In genomic region chr1:39491146-39491921, GRCh38 we compare ENCODE assay signal across 8 cellular contexts. TPM values are rescaled to one million over a fixed set of nuclear protein-coding genes. Genes with fewer than 3 reads are reported as not detected.
DNase-seq lines count a peak whose midpoint lies in the region; ATAC-seq, FAIRE-seq and TF ChIP-seq lines count a peak whose summit lies in the region.

Gene BMP8A, plus strand, starts transcription at chr1:39491636. Its CDS starts 356 bp downstream, at chr1:39491992.

- H3K27me3 ChIP-seq in BJ (ENCODE audit: control insufficient read depth, insufficient read depth, low read length) (peaks cover 5% of the 10 kb centered on the region), PC-9 (ENCODE audit: insufficient read depth, low read depth) (no peaks in the 10 kb centered on the region), prostate gland (replicated peaks; ENCODE audit: insufficient read depth) (no peaks in the 10 kb centered on the region)

- H3K36me3 ChIP-seq in BJ (ENCODE audit: control insufficient read depth, insufficient read depth, low read length): peaks cover 4% of the 10 kb centered on the region
- H3K36me3 ChIP-seq in PC-9 (ENCODE audit: low read depth): no peaks in the 10 kb centered on the region
- no peaks in the 10 kb centered on the region for H3K36me3 ChIP-seq in prostate gland

- CTCF ChIA-PET in BJ (lab: Yijun Ruan, JAX) (interaction anchor here (0.7 kb wide), 1 partner anchor 10 kb away, joined by 3 read pairs; no protein-coding TSS in a partner anchor), PC-9 (lab: Charles Lee) (no interaction called here)

- BruUV-seq in PC-9 (replicated peaks; lab: Mats Ljungman, UMichigan): no TSS peak

- no peak within 1 kb of the TSS for H3K27ac Mint-ChIP-seq in activated T-helper 1 cell treated with anti-CD3 and anti-CD28 coated beads, Interleukin-12 subunit alpha, Interleukin-12 subunit beta, Interleukin-2, Interleukin-4 antibody, amounts not matched to agents 30 ng/mL and 10 ng/mL and 1 ng/mL, durations not matched to agents 14 hours and 24 hours and 36 hours

- WGBS in prostate gland: 0% methylated on average over 37 of the region's 112 CpGs

- no peak for FAIRE-seq in urothelium cell line (lab: Jason Lieb, UNC)

- peak within 1 kb of the TSS; percentile 60 for H3K4me2 ChIP-seq in PC-9

- H3K4me3 Mint-ChIP-seq in activated T-helper 1 cell treated with anti-CD3 and anti-CD28 coated beads, Interleukin-12 subunit alpha, Interleukin-12 subunit beta, Interleukin-2, Interleukin-4 antibody, amounts not matched to agents 30 ng/mL and 10 ng/mL and 1 ng/mL, durations not matched to agents 14 hours and 24 hours and 36 hours: peak within 1 kb of the TSS; percentile 75

- no peaks in the 10 kb centered on the region for H3K9me2 ChIP-seq in PC-9 (ENCODE audit: insufficient read depth)

- TF ChIP-seq CTCF in BJ (IDR thresholded peaks at IDR 0.05; ENCODE audit: insufficient read depth, low read depth, low read length) (no peak), PC-9 (conservative IDR thresholded peaks at IDR 0.05) (no peak), prostate gland (IDR thresholded peaks at IDR 0.05) (peak in 2 of 4 experiments; percentile 12 to 21)

- peaks cover 11% of the 10 kb centered on the region for H3K4me1 Mint-ChIP-seq in activated T-helper 1 cell treated with anti-CD3 and anti-CD28 coated beads, Interleukin-12 subunit alpha, Interleukin-12 subunit beta, Interleukin-2, Interleukin-4 antibody, amounts not matched to agents 30 ng/mL and 10 ng/mL and 1 ng/mL, durations not matched to agents 14 hours and 24 hours and 36 hours (ENCODE audit: low read depth)

- POLR2A ChIA-PET in BJ (lab: Charles Lee): no interaction called here
- POLR2A ChIA-PET in PC-9 (lab: Charles Lee; ENCODE audit: unreplicated experiment): no interaction called here

- no peak within 1 kb of the TSS for H3K27ac ChIP-seq in PC-9
- H3K27ac ChIP-seq in prostate gland: no peak within 1 kb of the TSS

- H4K20me1 ChIP-seq in PC-9 (ENCODE audit: insufficient read depth): no peaks in the 10 kb centered on the region

- H3K9me3 ChIP-seq in PC-9 (ENCODE audit: insufficient read depth, low read depth) (no peaks in the 10 kb centered on the region), prostate gland (no peaks in the 10 kb centered on the region)

- peaks cover 30% of the 10 kb centered on the region for H3K27me3 Mint-ChIP-seq in activated T-helper 1 cell treated with anti-CD3 and anti-CD28 coated beads, Interleukin-12 subunit alpha, Interleukin-12 subunit beta, Interleukin-2, Interleukin-4 antibody, amounts not matched to agents 30 ng/mL and 10 ng/mL and 1 ng/mL, durations not matched to agents 14 hours and 24 hours and 36 hours (ENCODE audit: insufficient read depth)

- peak; percentile 76 for ATAC-seq in GM19035 (IDR thresholded peaks at IDR 0.05; ENCODE audit: unreplicated experiment)
- ATAC-seq in HG03520 (IDR thresholded peaks at IDR 0.05; ENCODE audit: unreplicated experiment): peak; percentile 69

- intact Hi-C loops in PC-9 (cut with micrococcal nuclease; ENCODE audit: unreplicated experiment): no loop called here
- intact Hi-C loops in activated T-helper 1 cell treated with anti-CD3 and anti-CD28 coated beads, Interleukin-12 subunit alpha, Interleukin-12 subunit beta, Interleukin-2, Interleukin-4 antibody, amounts not matched to agents 30 ng/mL and 10 ng/mL and 1 ng/mL, durations not matched to agents 14 hours and 24 hours and 36 hours (cut with micrococcal nuclease): loop anchor here (1.0 to 10.0 kb wide), 4 partner anchors 46 to 619 kb away; partner anchors contain the start of genes BMP8B and MYCBP
- intact Hi-C loops in prostate gland (cut with DNase I): no loop called here

- peaks cover 5% of the 10 kb centered on the region for H3K36me3 Mint-ChIP-seq in activated T-helper 1 cell treated with anti-CD3 and anti-CD28 coated beads, Interleukin-12 subunit alpha, Interleukin-12 subunit beta, Interleukin-2, Interleukin-4 antibody, amounts not matched to agents 30 ng/mL and 10 ng/mL and 1 ng/mL, durations not matched to agents 14 hours and 24 hours and 36 hours (ENCODE audit: low read depth)

- no peaks in the 10 kb centered on the region for H3K79me2 ChIP-seq in PC-9 (ENCODE audit: low read depth)

- DNase-seq in BJ (ENCODE audit: low read depth) (no peak), PC-9 (peak in 1 of 2 experiments; percentile 83), germinal center (ENCODE audit: low spot score) (peak; percentile 94), prostate gland (ENCODE audit: low spot score) (peak; percentile 48), urothelium cell line (ENCODE audit: low spot score) (peak; percentile 91)
- DNase-seq in activated T-helper 1 cell treated with anti-CD3 and anti-CD28 coated beads, Interleukin-12 subunit alpha, Interleukin-12 subunit beta, Interleukin-2, Interleukin-4 antibody, amounts not matched to agents 30 ng/mL and 10 ng/mL and 1 ng/mL, durations not matched to agents 14 hours and 24 hours and 36 hours (ENCODE audit: low spot score): peak; percentile 69

- peaks cover 16% of the 10 kb centered on the region for H3F3A ChIP-seq in PC-9 (ENCODE audit: insufficient read depth, low read depth)

- H3K4me1 ChIP-seq in PC-9 (replicated peaks; ENCODE audit: insufficient read depth) (no peaks in the 10 kb centered on the region), prostate gland (replicated peaks) (no peaks in the 10 kb centered on the region)

- no peaks in the 10 kb centered on the region for H3K9me3 Mint-ChIP-seq in activated T-helper 1 cell treated with anti-CD3 and anti-CD28 coated beads, Interleukin-12 subunit alpha, Interleukin-12 subunit beta, Interleukin-2, Interleukin-4 antibody, amounts not matched to agents 30 ng/mL and 10 ng/mL and 1 ng/mL, durations not matched to agents 14 hours and 24 hours and 36 hours

- H3K4me3 ChIP-seq in BJ (ENCODE audit: low read depth, low read length) (peak within 1 kb of the TSS; percentile 34), PC-9 (peak within 1 kb of the TSS; percentile 38; the same call in 1 of the 2 replicates), prostate gland (peak within 1 kb of the TSS; percentile 37 to 45)

- H2AFZ ChIP-seq in PC-9: no peak within 1 kb of the TSS

- peak; percentile 34 for TF ChIP-seq POLR2A in prostate gland (IDR thresholded peaks at IDR 0.05)

RNA-seq across cellular contexts. Expression of gene BMP8A, which starts in this region (rescaled TPM):
- 0.05 TPM in 1 of 2 replicates, not detected in the other for polyA plus RNA-seq in BJ (2011; rRNA removed)
- not detected in 2 replicates for polyA minus RNA-seq in BJ (2011; rRNA and poly(A)+ RNA removed)
- total RNA-seq in PC-9 (2021) (0.31 TPM in 1 of 2 replicates, not detected in the other), prostate gland (1 to 10 TPM; 5.4 to 9.4 TPM)
- not detected in 2 replicates for total RNA-seq in activated T-helper 1 cell treated with anti-CD3 and anti-CD28 coated beads, Interleukin-12 subunit alpha, Interleukin-12 subunit beta, Interleukin-2, Interleukin-4 antibody, amounts not matched to agents 30 ng/mL and 10 ng/mL and 1 ng/mL, durations not matched to agents 14 hours and 24 hours and 36 hours

Comparison
In these comparisons a context has a peak if more than half of its experiments do, and no peak if none do; other contexts are left out.
1. Peak in DNase-seq in activated T-helper 1 cell treated with anti-CD3 and anti-CD28 coated beads, Interleukin-12 subunit alpha, Interleukin-12 subunit beta, Interleukin-2, Interleukin-4 antibody, amounts not matched to agents 30 ng/mL and 10 ng/mL and 1 ng/mL, durations not matched to agents 14 hours and 24 hours and 36 hours; RNA of the gene not detected or under 1 TPM.